ENCODE assay signal across 9 cellular contexts in the genomic region with DNA sequence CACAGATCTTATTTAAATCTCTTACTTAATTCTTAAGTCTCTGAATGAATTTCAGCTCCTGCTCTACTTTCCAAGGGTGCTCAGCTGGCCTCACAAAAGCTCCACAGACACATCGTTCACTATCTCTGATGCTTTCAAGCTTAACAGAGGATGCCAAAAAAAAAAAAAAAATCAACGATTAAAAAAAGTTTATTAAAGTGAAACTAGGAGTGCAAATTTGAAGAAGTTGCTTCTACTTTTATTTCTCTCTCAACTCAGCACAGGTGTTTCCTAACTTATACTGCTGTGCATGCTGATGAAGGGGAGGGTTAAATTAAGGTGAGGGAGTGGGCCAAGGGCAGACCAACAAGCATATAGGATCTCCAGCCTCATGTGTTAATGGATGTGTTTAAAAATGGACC.
A peak's percentile ranks its signal among the peaks of the same experiment; 100 is the strongest.
DNase-seq lines count a peak whose midpoint lies in the region; ATAC-seq, FAIRE-seq and TF ChIP-seq lines count a peak whose summit lies in the region.
"Had no signal": no experiment of that assay in that cellular context is flagged by ENCODE, and none has a peak within 500 bp of the region (broad histone marks: within the 10 kb centered on the region; RNA-seq: fewer than 3 reads in every experiment).

No MANE protein-coding gene starts in this region.

- H3K27me3 Mint-ChIP-seq in glutamatergic neuron (ENCODE audit: unreplicated experiment): no peaks in the 10 kb centered on the region
- H3K27me3 Mint-ChIP-seq in stimulated activated memory B cell treated with anti-CD40 and anti-IgM and Interleukin-4, amounts not matched to agents 10 μg/mL and 1 μg/mL and 100 μg/mL, for 72 hours: no peaks in the 10 kb centered on the region
- H3K27me3 Mint-ChIP-seq in activated naive CD8-positive, alpha-beta T cell treated with anti-CD3 and anti-CD28 coated beads for 36 hours: no peaks in the 10 kb centered on the region

- H3K9me3 Mint-ChIP-seq in glutamatergic neuron (ENCODE audit: unreplicated experiment): peaks cover 2% of the 10 kb centered on the region
- H3K9me3 Mint-ChIP-seq in stimulated activated memory B cell treated with anti-CD40 and anti-IgM and Interleukin-4, amounts not matched to agents 10 μg/mL and 1 μg/mL and 100 μg/mL, for 72 hours: no peaks in the 10 kb centered on the region
- no peaks in the 10 kb centered on the region for H3K9me3 Mint-ChIP-seq in activated naive CD8-positive, alpha-beta T cell treated with anti-CD3 and anti-CD28 coated beads for 36 hours

- no peak for TF ChIP-seq CTCF in glutamatergic neuron (IDR thresholded peaks at IDR 0.05; ENCODE audit: partially characterized antibody, unreplicated experiment)

- peak; percentile 29 for ATAC-seq in GM19043 (IDR thresholded peaks at IDR 0.05; ENCODE audit: low read depth, unreplicated experiment)
- ATAC-seq in stimulated activated memory B cell treated with anti-CD40 and anti-IgM and Interleukin-4, amounts not matched to agents 10 μg/mL and 1 μg/mL and 100 μg/mL, for 72 hours: peak; percentile 74

- peak overlapping the region; percentile 65 for H3K4me3 Mint-ChIP-seq in glutamatergic neuron (ENCODE audit: unreplicated experiment)
- H3K4me3 Mint-ChIP-seq in stimulated activated memory B cell treated with anti-CD40 and anti-IgM and Interleukin-4, amounts not matched to agents 10 μg/mL and 1 μg/mL and 100 μg/mL, for 72 hours: no peak overlapping the region
- no peak overlapping the region for H3K4me3 Mint-ChIP-seq in activated naive CD8-positive, alpha-beta T cell treated with anti-CD3 and anti-CD28 coated beads for 36 hours

- H3K27ac Mint-ChIP-seq in glutamatergic neuron (ENCODE audit: unreplicated experiment): no peak overlapping the region
- no peak overlapping the region for H3K27ac Mint-ChIP-seq in stimulated activated memory B cell treated with anti-CD40 and anti-IgM and Interleukin-4, amounts not matched to agents 10 μg/mL and 1 μg/mL and 100 μg/mL, for 72 hours
- no peak overlapping the region for H3K27ac Mint-ChIP-seq in activated naive CD8-positive, alpha-beta T cell treated with anti-CD3 and anti-CD28 coated beads for 36 hours

- DNase-seq in NCI-H2171 treated with DMSO at 0.1 percent for 48 hours (lab: John Stamatoyannopoulos, UW): peak; percentile 68
- no peak for DNase-seq in glutamatergic neuron
- DNase-seq in NOMO-1 treated with dmso at 0.1 percent for 144 hours (lab: John Stamatoyannopoulos, UW; ENCODE audit: unreplicated experiment): no peak
- DNase-seq in GM12891 (ENCODE audit: insufficient read length, low spot score): no peak
- DNase-seq in DMS53 treated with DMSO at 0.1 percent for 48 hours (lab: John Stamatoyannopoulos, UW; ENCODE audit: unreplicated experiment): no peak
- DNase-seq in activated naive CD8-positive, alpha-beta T cell treated with anti-CD3 and anti-CD28 coated beads for 36 hours: no peak

- H3K36me3 Mint-ChIP-seq in glutamatergic neuron (ENCODE audit: unreplicated experiment): no peaks in the 10 kb centered on the region
- no peaks in the 10 kb centered on the region for H3K36me3 Mint-ChIP-seq in stimulated activated memory B cell treated with anti-CD40 and anti-IgM and Interleukin-4, amounts not matched to agents 10 μg/mL and 1 μg/mL and 100 μg/mL, for 72 hours
- H3K36me3 Mint-ChIP-seq in activated naive CD8-positive, alpha-beta T cell treated with anti-CD3 and anti-CD28 coated beads for 36 hours: no peaks in the 10 kb centered on the region

- no peak for FAIRE-seq in GM12891 (lab: Jason Lieb, UNC)
- FAIRE-seq: colon had no signal

- peaks cover 15% of the 10 kb centered on the region for H3K4me1 Mint-ChIP-seq in glutamatergic neuron (ENCODE audit: low read depth, unreplicated experiment)
- H3K4me1 Mint-ChIP-seq in stimulated activated memory B cell treated with anti-CD40 and anti-IgM and Interleukin-4, amounts not matched to agents 10 μg/mL and 1 μg/mL and 100 μg/mL, for 72 hours: peaks cover 50% of the 10 kb centered on the region
- H3K4me1 Mint-ChIP-seq in activated naive CD8-positive, alpha-beta T cell treated with anti-CD3 and anti-CD28 coated beads for 36 hours: peaks cover 7% of the 10 kb centered on the region

- TF ChIP-seq POLR2A in GM12891 (IDR thresholded peaks at IDR 0.05; ENCODE audit: low read depth, low read length): no peak

TF ChIP-seq in GM12891, 5 proteins besides CTCF, POLR2A, EP300 and RAD21:
- no peak for TF ChIP-seq PAX5 (IDR thresholded peaks at IDR 0.05; ENCODE audit: insufficient read depth, low read length, severe bottlenecking)
- TF ChIP-seq POU2F2 (IDR thresholded peaks at IDR 0.05; ENCODE audit: low read depth, low read length): no peak
- TF ChIP-seq SPI1 (IDR thresholded peaks at IDR 0.05; ENCODE audit: low read depth, low read length): no peak
TF ChIP-seq in GM12891: peak in this region for 0.
